ENCODE assay signal across 1 cellular context in genomic region chr5:160480652-160481051, GRCh38.
TF ChIP-seq lines count a peak whose summit lies in the region.

No MANE protein-coding gene starts in this region.

TF ChIP-seq in IMR-90, 13 proteins besides CTCF, POLR2A, EP300 and RAD21 (continued from another document):
- TF ChIP-seq USF2 (IDR thresholded peaks at IDR 0.05; ENCODE audit: low read depth, low read length) (no peak), CEBPB (IDR thresholded peaks at IDR 0.05; ENCODE audit: low read depth, low read length) (no peak), CHD1 (IDR thresholded peaks at IDR 0.05; ENCODE audit: low read depth, low read length) (no peak), RFX5 (IDR thresholded peaks at IDR 0.05; ENCODE audit: low read depth, low read length) (no peak)
